Comparison of ENCODE assay signal across 1 cellular context in the genomic region with DNA sequence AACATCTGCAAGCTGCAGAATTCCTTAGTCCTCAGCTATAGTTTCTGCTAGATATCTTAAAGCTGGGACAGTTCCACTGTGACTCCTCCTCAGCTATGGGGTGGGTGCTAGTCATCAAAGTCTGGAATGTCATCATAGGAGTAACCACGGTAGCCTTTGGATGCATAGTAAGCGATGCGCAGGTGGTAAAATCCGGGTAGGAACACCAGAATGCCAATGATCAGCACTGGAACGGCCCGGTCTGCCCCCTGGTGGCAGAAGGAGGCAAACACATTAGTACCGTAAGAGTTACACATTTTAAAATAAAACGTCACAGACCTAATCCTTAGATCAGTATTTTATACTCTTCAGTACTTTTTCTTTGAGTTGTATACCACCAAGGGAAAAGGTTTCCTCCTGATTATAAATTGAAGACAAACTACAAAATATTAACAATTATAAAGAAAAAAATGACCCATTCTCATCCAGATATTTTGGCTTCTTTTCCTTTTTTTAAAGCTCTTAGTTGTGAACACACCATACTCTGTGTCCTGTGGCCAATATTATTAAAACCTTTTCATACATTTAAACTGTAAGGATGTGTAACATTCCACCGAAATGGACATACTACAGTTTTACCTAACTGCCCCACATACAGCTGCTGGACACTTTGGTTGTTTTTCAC.
TF ChIP-seq lines count a peak whose summit lies in the region.

No MANE protein-coding gene starts in this region.

TF ChIP-seq in HepG2, 621 proteins besides CTCF, POLR2A, EP300 and RAD21 (continues in another document):
- TF ChIP-seq MIER2 (CRISPR knock-in tag; IDR thresholded peaks at IDR 0.05) (0 out of 2 replicates have a peak, but pooled peaks have one; percentile 26), HMG20A (CRISPR knock-in tag; IDR thresholded peaks at IDR 0.05; ENCODE audit: borderline replicate concordance) (no peak), BCL6 (CRISPR knock-in tag; IDR thresholded peaks at IDR 0.05) (no peak), JUND (CRISPR knock-in tag; IDR thresholded peaks at IDR 0.05) (no peak), ZNF572 (CRISPR knock-in tag; IDR thresholded peaks at IDR 0.05) (no peak), FOSL1 (CRISPR knock-in tag; IDR thresholded peaks at IDR 0.05; ENCODE audit: borderline replicate concordance) (no peak), HNF4A (CRISPR knock-in tag; IDR thresholded peaks at IDR 0.05) (no peak), AKAP8 (CRISPR knock-in tag; IDR thresholded peaks at IDR 0.05) (no peak), KAT8 (CRISPR knock-in tag; IDR thresholded peaks at IDR 0.05) (no peak), ZFP1 (CRISPR knock-in tag; IDR thresholded peaks at IDR 0.05) (no peak), ZNF337 (CRISPR knock-in tag; IDR thresholded peaks at IDR 0.05; ENCODE audit: borderline replicate concordance, low read depth) (no peak), MEIS2 (CRISPR knock-in tag; IDR thresholded peaks at IDR 0.05) (no peak), YEATS2 (CRISPR knock-in tag; IDR thresholded peaks at IDR 0.05; ENCODE audit: borderline replicate concordance) (no peak), TSC22D2 (CRISPR knock-in tag; IDR thresholded peaks at IDR 0.05; ENCODE audit: borderline replicate concordance) (no peak), MYNN (CRISPR knock-in tag; IDR thresholded peaks at IDR 0.05; ENCODE audit: low read depth) (no peak), WIZ (CRISPR knock-in tag; IDR thresholded peaks at IDR 0.05) (no peak), ZBTB20 (CRISPR knock-in tag; IDR thresholded peaks at IDR 0.05; ENCODE audit: borderline replicate concordance, low read depth) (no peak), MAFG (CRISPR knock-in tag; IDR thresholded peaks at IDR 0.05) (no peak), HOXA5 (CRISPR knock-in tag; IDR thresholded peaks at IDR 0.05) (peak; percentile 27; the same call in 1 of the 2 replicates), KLF6 (CRISPR knock-in tag; IDR thresholded peaks at IDR 0.05) (0 out of 2 replicates have a peak, but pooled peaks have one; percentile 58), EED (CRISPR knock-in tag; IDR thresholded peaks at IDR 0.05) (no peak), ZNF562 (CRISPR knock-in tag; IDR thresholded peaks at IDR 0.05; ENCODE audit: borderline replicate concordance) (no peak), ZNF883 (CRISPR knock-in tag; IDR thresholded peaks at IDR 0.05; ENCODE audit: not compliant biosample characterization) (no peak), FOXM1 (CRISPR knock-in tag; IDR thresholded peaks at IDR 0.05) (no peak), PRMT3 (CRISPR knock-in tag; IDR thresholded peaks at IDR 0.05; ENCODE audit: borderline replicate concordance, low read depth) (no peak), REXO4 (CRISPR knock-in tag; IDR thresholded peaks at IDR 0.05; ENCODE audit: borderline replicate concordance) (no peak), ZNF121 (CRISPR knock-in tag; IDR thresholded peaks at IDR 0.05) (no peak), BORCS8-MEF2B (CRISPR knock-in tag; IDR thresholded peaks at IDR 0.05) (0 out of 2 replicates have a peak, but pooled peaks have one; percentile 34), TCF12 (IDR thresholded peaks at IDR 0.05) (no peak), TCF12 (CRISPR knock-in tag; IDR thresholded peaks at IDR 0.05) (no peak), NR2F1 (CRISPR knock-in tag; IDR thresholded peaks at IDR 0.05) (0 out of 4 replicates have a peak, but pooled peaks of 1 of the 2 experiments have one; percentile 18), GTF2F1 (IDR thresholded peaks at IDR 0.05; ENCODE audit: low read length) (no peak)
- TF ChIP-seq, protein P1, sequence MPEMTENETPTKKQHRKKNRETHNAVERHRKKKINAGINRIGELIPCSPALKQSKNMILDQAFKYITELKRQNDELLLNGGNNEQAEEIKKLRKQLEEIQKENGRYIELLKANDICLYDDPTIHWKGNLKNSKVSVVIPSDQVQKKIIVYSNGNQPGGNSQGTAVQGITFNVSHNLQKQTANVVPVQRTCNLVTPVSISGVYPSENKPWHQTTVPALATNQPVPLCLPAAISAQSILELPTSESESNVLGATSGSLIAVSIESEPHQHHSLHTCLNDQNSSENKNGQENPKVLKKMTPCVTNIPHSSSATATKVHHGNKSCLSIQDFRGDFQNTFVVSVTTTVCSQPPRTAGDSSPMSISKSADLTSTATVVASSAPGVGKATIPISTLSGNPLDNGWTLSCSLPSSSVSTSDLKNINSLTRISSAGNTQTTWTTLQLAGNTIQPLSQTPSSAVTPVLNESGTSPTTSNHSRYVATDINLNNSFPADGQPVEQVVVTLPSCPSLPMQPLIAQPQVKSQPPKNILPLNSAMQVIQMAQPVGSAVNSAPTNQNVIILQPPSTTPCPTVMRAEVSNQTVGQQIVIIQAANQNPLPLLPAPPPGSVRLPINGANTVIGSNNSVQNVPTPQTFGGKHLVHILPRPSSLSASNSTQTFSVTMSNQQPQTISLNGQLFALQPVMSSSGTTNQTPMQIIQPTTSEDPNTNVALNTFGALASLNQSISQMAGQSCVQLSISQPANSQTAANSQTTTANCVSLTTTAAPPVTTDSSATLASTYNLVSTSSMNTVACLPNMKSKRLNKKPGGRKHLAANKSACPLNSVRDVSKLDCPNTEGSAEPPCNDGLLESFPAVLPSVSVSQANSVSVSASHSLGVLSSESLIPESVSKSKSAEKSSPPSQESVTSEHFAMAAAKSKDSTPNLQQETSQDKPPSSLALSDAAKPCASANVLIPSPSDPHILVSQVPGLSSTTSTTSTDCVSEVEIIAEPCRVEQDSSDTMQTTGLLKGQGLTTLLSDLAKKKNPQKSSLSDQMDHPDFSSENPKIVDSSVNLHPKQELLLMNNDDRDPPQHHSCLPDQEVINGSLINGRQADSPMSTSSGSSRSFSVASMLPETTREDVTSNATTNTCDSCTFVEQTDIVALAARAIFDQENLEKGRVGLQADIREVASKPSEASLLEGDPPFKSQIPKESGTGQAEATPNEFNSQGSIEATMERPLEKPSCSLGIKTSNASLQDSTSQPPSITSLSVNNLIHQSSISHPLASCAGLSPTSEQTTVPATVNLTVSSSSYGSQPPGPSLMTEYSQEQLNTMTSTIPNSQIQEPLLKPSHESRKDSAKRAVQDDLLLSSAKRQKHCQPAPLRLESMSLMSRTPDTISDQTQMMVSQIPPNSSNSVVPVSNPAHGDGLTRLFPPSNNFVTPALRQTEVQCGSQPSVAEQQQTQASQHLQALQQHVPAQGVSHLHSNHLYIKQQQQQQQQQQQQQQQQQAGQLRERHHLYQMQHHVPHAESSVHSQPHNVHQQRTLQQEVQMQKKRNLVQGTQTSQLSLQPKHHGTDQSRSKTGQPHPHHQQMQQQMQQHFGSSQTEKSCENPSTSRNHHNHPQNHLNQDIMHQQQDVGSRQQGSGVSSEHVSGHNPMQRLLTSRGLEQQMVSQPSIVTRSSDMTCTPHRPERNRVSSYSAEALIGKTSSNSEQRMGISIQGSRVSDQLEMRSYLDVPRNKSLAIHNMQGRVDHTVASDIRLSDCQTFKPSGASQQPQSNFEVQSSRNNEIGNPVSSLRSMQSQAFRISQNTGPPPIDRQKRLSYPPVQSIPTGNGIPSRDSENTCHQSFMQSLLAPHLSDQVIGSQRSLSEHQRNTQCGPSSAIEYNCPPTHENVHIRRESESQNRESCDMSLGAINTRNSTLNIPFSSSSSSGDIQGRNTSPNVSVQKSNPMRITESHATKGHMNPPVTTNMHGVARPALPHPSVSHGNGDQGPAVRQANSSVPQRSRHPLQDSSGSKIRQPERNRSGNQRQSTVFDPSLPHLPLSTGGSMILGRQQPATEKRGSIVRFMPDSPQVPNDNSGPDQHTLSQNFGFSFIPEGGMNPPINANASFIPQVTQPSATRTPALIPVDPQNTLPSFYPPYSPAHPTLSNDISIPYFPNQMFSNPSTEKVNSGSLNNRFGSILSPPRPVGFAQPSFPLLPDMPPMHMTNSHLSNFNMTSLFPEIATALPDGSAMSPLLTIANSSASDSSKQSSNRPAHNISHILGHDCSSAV (CRISPR knock-in tag; IDR thresholded peaks at IDR 0.05; ENCODE audit: borderline replicate concordance) = no peak
- TF ChIP-seq, protein P2, sequence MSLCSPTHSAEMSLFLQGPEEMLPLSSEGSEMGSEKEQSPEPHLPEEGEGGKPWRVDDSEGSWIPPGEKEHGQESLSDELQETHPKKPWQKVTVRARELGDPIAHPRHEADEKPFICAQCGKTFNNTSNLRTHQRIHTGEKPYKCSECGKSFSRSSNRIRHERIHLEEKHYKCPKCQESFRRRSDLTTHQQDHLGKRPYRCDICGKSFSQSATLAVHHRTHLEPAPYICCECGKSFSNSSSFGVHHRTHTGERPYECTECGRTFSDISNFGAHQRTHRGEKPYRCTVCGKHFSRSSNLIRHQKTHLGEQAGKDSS (CRISPR knock-in tag; IDR thresholded peaks at IDR 0.05; ENCODE audit: borderline replicate concordance, low read depth) = no peak
- TF ChIP-seq, protein P3, sequence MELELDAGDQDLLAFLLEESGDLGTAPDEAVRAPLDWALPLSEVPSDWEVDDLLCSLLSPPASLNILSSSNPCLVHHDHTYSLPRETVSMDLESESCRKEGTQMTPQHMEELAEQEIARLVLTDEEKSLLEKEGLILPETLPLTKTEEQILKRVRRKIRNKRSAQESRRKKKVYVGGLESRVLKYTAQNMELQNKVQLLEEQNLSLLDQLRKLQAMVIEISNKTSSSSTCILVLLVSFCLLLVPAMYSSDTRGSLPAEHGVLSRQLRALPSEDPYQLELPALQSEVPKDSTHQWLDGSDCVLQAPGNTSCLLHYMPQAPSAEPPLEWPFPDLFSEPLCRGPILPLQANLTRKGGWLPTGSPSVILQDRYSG (CRISPR knock-in tag; IDR thresholded peaks at IDR 0.05) = no peak
- TF ChIP-seq, protein P4, sequence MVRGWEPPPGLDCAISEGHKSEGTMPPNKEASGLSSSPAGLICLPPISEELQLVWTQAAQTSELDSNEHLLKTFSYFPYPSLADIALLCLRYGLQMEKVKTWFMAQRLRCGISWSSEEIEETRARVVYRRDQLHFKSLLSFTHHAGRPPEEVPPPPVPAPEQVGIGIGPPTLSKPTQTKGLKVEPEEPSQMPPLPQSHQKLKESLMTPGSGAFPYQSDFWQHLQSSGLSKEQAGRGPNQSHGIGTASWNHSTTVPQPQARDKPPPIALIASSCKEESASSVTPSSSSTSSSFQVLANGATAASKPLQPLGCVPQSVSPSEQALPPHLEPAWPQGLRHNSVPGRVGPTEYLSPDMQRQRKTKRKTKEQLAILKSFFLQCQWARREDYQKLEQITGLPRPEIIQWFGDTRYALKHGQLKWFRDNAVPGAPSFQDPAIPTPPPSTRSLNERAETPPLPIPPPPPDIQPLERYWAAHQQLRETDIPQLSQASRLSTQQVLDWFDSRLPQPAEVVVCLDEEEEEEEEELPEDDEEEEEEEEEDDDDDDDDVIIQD (CRISPR knock-in tag; IDR thresholded peaks at IDR 0.05; ENCODE audit: low read depth) = no peak
- TF ChIP-seq, protein P5, sequence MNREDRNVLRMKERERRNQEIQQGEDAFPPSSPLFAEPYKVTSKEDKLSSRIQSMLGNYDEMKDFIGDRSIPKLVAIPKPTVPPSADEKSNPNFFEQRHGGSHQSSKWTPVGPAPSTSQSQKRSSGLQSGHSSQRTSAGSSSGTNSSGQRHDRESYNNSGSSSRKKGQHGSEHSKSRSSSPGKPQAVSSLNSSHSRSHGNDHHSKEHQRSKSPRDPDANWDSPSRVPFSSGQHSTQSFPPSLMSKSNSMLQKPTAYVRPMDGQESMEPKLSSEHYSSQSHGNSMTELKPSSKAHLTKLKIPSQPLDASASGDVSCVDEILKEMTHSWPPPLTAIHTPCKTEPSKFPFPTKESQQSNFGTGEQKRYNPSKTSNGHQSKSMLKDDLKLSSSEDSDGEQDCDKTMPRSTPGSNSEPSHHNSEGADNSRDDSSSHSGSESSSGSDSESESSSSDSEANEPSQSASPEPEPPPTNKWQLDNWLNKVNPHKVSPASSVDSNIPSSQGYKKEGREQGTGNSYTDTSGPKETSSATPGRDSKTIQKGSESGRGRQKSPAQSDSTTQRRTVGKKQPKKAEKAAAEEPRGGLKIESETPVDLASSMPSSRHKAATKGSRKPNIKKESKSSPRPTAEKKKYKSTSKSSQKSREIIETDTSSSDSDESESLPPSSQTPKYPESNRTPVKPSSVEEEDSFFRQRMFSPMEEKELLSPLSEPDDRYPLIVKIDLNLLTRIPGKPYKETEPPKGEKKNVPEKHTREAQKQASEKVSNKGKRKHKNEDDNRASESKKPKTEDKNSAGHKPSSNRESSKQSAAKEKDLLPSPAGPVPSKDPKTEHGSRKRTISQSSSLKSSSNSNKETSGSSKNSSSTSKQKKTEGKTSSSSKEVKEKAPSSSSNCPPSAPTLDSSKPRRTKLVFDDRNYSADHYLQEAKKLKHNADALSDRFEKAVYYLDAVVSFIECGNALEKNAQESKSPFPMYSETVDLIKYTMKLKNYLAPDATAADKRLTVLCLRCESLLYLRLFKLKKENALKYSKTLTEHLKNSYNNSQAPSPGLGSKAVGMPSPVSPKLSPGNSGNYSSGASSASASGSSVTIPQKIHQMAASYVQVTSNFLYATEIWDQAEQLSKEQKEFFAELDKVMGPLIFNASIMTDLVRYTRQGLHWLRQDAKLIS (CRISPR knock-in tag; IDR thresholded peaks at IDR 0.05) = no peak
- TF ChIP-seq, protein P6, sequence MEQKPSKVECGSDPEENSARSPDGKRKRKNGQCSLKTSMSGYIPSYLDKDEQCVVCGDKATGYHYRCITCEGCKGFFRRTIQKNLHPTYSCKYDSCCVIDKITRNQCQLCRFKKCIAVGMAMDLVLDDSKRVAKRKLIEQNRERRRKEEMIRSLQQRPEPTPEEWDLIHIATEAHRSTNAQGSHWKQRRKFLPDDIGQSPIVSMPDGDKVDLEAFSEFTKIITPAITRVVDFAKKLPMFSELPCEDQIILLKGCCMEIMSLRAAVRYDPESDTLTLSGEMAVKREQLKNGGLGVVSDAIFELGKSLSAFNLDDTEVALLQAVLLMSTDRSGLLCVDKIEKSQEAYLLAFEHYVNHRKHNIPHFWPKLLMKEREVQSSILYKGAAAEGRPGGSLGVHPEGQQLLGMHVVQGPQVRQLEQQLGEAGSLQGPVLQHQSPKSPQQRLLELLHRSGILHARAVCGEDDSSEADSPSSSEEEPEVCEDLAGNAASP (CRISPR knock-in tag; IDR thresholded peaks at IDR 0.05; ENCODE audit: borderline replicate concordance) = peak; percentile 26; the same call in 1 of the 2 replicates
- TF ChIP-seq, protein P7, sequence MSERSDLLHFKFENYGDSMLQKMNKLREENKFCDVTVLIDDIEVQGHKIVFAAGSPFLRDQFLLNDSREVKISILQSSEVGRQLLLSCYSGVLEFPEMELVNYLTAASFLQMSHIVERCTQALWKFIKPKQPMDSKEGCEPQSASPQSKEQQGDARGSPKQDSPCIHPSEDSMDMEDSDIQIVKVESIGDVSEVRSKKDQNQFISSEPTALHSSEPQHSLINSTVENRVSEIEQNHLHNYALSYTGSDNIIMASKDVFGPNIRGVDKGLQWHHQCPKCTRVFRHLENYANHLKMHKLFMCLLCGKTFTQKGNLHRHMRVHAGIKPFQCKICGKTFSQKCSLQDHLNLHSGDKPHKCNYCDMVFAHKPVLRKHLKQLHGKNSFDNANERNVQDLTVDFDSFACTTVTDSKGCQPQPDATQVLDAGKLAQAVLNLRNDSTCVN (CRISPR knock-in tag; IDR thresholded peaks at IDR 0.05; ENCODE audit: borderline replicate concordance) = no peak
- TF ChIP-seq, protein P8, sequence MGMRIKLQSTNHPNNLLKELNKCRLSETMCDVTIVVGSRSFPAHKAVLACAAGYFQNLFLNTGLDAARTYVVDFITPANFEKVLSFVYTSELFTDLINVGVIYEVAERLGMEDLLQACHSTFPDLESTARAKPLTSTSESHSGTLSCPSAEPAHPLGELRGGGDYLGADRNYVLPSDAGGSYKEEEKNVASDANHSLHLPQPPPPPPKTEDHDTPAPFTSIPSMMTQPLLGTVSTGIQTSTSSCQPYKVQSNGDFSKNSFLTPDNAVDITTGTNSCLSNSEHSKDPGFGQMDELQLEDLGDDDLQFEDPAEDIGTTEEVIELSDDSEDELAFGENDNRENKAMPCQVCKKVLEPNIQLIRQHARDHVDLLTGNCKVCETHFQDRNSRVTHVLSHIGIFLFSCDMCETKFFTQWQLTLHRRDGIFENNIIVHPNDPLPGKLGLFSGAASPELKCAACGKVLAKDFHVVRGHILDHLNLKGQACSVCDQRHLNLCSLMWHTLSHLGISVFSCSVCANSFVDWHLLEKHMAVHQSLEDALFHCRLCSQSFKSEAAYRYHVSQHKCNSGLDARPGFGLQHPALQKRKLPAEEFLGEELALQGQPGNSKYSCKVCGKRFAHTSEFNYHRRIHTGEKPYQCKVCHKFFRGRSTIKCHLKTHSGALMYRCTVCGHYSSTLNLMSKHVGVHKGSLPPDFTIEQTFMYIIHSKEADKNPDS (CRISPR knock-in tag; IDR thresholded peaks at IDR 0.05) = no peak
